In genomic region chr9:133406480-133407307, GRCh38 we compare ENCODE assay signal across 9 cellular contexts. TPM values are rescaled to one million over a fixed set of nuclear protein-coding genes. Genes with fewer than 3 reads are reported as not detected.
A peak's percentile ranks its signal among the peaks of the same experiment; 100 is the strongest.
DNase-seq lines count a peak whose midpoint lies in the region; ATAC-seq, FAIRE-seq and TF ChIP-seq lines count a peak whose summit lies in the region.
"Had no signal": no experiment of that assay in that cellular context is flagged by ENCODE, and none has a peak within 500 bp of the region (broad histone marks: within the 10 kb centered on the region; RNA-seq: fewer than 3 reads in every experiment).

No MANE protein-coding gene starts in this region.

- BruUV-seq in HepG2 (replicated peaks; lab: Mats Ljungman, UMichigan) = TSS peak; percentile 11

- DNase-seq in DMS53 treated with DMSO at 0.1 percent for 48 hours (lab: John Stamatoyannopoulos, UW; ENCODE audit: unreplicated experiment) (peak; percentile 77), NCI-H510A treated with DMSO at 0.1 percent for 48 hours (lab: John Stamatoyannopoulos, UW) (peak; percentile 81), cerebellar cortex (ENCODE audit: low spot score) (peak; percentile 72), HepG2 (ENCODE audit: low spot score) (peak; percentile 52)
- peak; percentile 92 for DNase-seq in activated CD4-positive, alpha-beta T cell treated with anti-CD3 and anti-CD28 coated beads, Interleukin-2, amount 10 ng/mL, durations not matched to agents 24 days and 14 days
- DNase-seq in stimulated activated CD4-positive, alpha-beta T cell treated with anti-CD3 and anti-CD28 coated beads, Interleukin-4, amount 100 ng/mL, for 4 hours = peak; percentile 77 to 79

- no peak overlapping the region for H2AFZ ChIP-seq in HepG2 (ENCODE audit: low read length)

- no peak overlapping the region for H3K27ac ChIP-seq in HepG2 (ENCODE audit: extremely low read length, insufficient read depth, low read length)

- no peak overlapping the region for H3K4me3 ChIP-seq in HepG2 (replicated peaks in 1 of 3; ENCODE audit: insufficient read depth in 1 of 3, low read depth in 2 of 3, low read length in 3 of 3)

- no peak overlapping the region for H3K4me3 Mint-ChIP-seq in activated CD4-positive, alpha-beta T cell treated with anti-CD3 and anti-CD28 coated beads, Interleukin-2, amount 10 ng/mL, durations not matched to agents 24 days and 14 days
- H3K4me3 Mint-ChIP-seq: dendritic cell treated with granulocyte-macrophage colony-stimulating factor and Interleukin-4, amounts not matched to agents 40 ng/mL and 50 ng/mL, for 4 days had no signal

- H3K27ac Mint-ChIP-seq in activated CD4-positive, alpha-beta T cell treated with anti-CD3 and anti-CD28 coated beads, Interleukin-2, amount 10 ng/mL, durations not matched to agents 24 days and 14 days = peak overlapping the region; percentile 68
- H3K27ac Mint-ChIP-seq: dendritic cell treated with granulocyte-macrophage colony-stimulating factor and Interleukin-4, amounts not matched to agents 40 ng/mL and 50 ng/mL, for 4 days had no signal

- 52% methylated on average over 11 of the region's 24 CpGs for WGBS in HepG2 (ENCODE audit: low lambda C conversion rate)

- TF ChIP-seq POLR2A in HepG2 (IDR thresholded peaks at IDR 0.05; ENCODE audit: insufficient read depth in 1 of 2, low read depth in 2 of 2, low read length in 2 of 2) = 0 out of 4 replicates have a peak, but pooled peaks of 1 of the 2 experiments have one; percentile 4

- 0 out of 2 replicates have a peak, but pooled peaks cover 4% of the 10 kb centered on the region for H4K20me1 ChIP-seq in HepG2 (ENCODE audit: insufficient read depth, low read length)

- H3K9me3 ChIP-seq in HepG2 (ENCODE audit: low read length) = no peaks in the 10 kb centered on the region

- peak; percentile 51 for ATAC-seq in HG02870 (IDR thresholded peaks at IDR 0.05; ENCODE audit: unreplicated experiment)
- ATAC-seq in HepG2 = peak; percentile 87
- no peak for ATAC-seq in HG02798 (IDR thresholded peaks at IDR 0.05; ENCODE audit: poor library complexity, unreplicated experiment)

- TF ChIP-seq EP300 in HepG2 (IDR thresholded peaks at IDR 0.05; ENCODE audit: low read depth in 2 of 2, low read length in 2 of 2) = no peak
- TF ChIP-seq EP300 in HepG2 (CRISPR knock-in tag; IDR thresholded peaks at IDR 0.05; ENCODE audit: borderline replicate concordance) = no peak

- peak; percentile 76 for FAIRE-seq in HepG2 (lab: Jason Lieb, UNC)

- no peaks in the 10 kb centered on the region for H3K9me3 Mint-ChIP-seq in activated CD4-positive, alpha-beta T cell treated with anti-CD3 and anti-CD28 coated beads, Interleukin-2, amount 10 ng/mL, durations not matched to agents 24 days and 14 days
- H3K9me3 Mint-ChIP-seq: dendritic cell treated with granulocyte-macrophage colony-stimulating factor and Interleukin-4, amounts not matched to agents 40 ng/mL and 50 ng/mL, for 4 days had no signal

- TF ChIP-seq RAD21 in HepG2 (CRISPR knock-in tag; IDR thresholded peaks at IDR 0.05) = peak; percentile 91

- H3K27me3 Mint-ChIP-seq in activated CD4-positive, alpha-beta T cell treated with anti-CD3 and anti-CD28 coated beads, Interleukin-2, amount 10 ng/mL, durations not matched to agents 24 days and 14 days = no peaks in the 10 kb centered on the region
- H3K27me3 Mint-ChIP-seq: dendritic cell treated with granulocyte-macrophage colony-stimulating factor and Interleukin-4, amounts not matched to agents 40 ng/mL and 50 ng/mL, for 4 days had no signal

- peaks cover 28 to 53% of the 10 kb centered on the region in 2 experiments; a peak in 4 of 5 replicates for H3K36me3 ChIP-seq in HepG2 (replicated peaks in 1 of 2; ENCODE audit: control insufficient read depth in 1 of 2, insufficient read depth in 2 of 2, low read length in 2 of 2)

- H3K4me1 Mint-ChIP-seq in activated CD4-positive, alpha-beta T cell treated with anti-CD3 and anti-CD28 coated beads, Interleukin-2, amount 10 ng/mL, durations not matched to agents 24 days and 14 days = peaks cover 12% of the 10 kb centered on the region

- H3K9ac ChIP-seq in HepG2 (ENCODE audit: insufficient read depth, low read depth, low read length) = no peak overlapping the region

- H3K79me2 ChIP-seq in HepG2 (ENCODE audit: insufficient read depth, low read length) = no peaks in the 10 kb centered on the region

- H3K36me3 Mint-ChIP-seq in activated CD4-positive, alpha-beta T cell treated with anti-CD3 and anti-CD28 coated beads, Interleukin-2, amount 10 ng/mL, durations not matched to agents 24 days and 14 days (ENCODE audit: low read depth) = peaks cover 47% of the 10 kb centered on the region

- POLR2A ChIA-PET in HepG2 (lab: Yijun Ruan, JAX) = no interaction called here

- in situ Hi-C loops in HepG2 (cut with HindIII; ENCODE audit: extremely low pct_ligation_motif_present, low pct_unique_long_range_greater_than_20kb) = loop anchor here (5.0 kb wide), 2 partner anchors 49 to 81 kb away; partner anchors contain the start of genes SURF1 and SURF2

- H3K27me3 ChIP-seq in HepG2 (ENCODE audit: control insufficient read depth in 1 of 2, insufficient read depth in 2 of 2, low read length in 2 of 2) = no peaks in the 10 kb centered on the region

- H3K4me2 ChIP-seq in HepG2 (ENCODE audit: low read depth, low read length) = no peak overlapping the region

- TF ChIP-seq CTCF in HepG2 (CRISPR knock-in tag; IDR thresholded peaks at IDR 0.05) = peak; percentile 96

- CTCF ChIA-PET in HepG2 (lab: Yijun Ruan, JAX; ENCODE audit: low intra/inter-chr PET ratio, low total read pairs) = interaction anchor here (0.6 to 1.9 kb wide), 5 partner anchors 15 to 82 kb away, joined by 3 to 39 read pairs (median 4); partner anchors contain the start of gene ADAMTS13

- intact Hi-C loops in activated CD4-positive, alpha-beta T cell treated with anti-CD3 and anti-CD28 coated beads, Interleukin-2, amount 10 ng/mL, durations not matched to agents 24 days and 14 days (cut with micrococcal nuclease) = loop anchor here (1.0 kb wide), 1 partner anchor 80 kb away; no protein-coding TSS in a partner anchor
- intact Hi-C loops in HepG2 (cut with micrococcal nuclease; ENCODE audit: unreplicated experiment) = loop anchor here (1.0 to 2.0 kb wide), 2 partner anchors 18 to 80 kb away; no protein-coding TSS in a partner anchor

- H3K4me1 ChIP-seq in HepG2 (ENCODE audit: insufficient read depth, low read length) = peaks cover 8% of the 10 kb centered on the region

RNA-seq across cellular contexts. Expression of gene REXO4, which starts 11.1 kb away (rescaled TPM):
- 39.9 and 42.3 TPM in 2 replicates for total RNA-seq in activated CD4-positive, alpha-beta T cell treated with anti-CD3 and anti-CD28 coated beads, Interleukin-2, amount 10 ng/mL, durations not matched to agents 24 days and 14 days
- 30.4 and 32.9 TPM in 2 replicates for total RNA-seq in HepG2 (2016; rRNA removed; fragmentation: Illumina TruSeq; extraction: Trizol)
- 13.1 and 13.7 TPM in 2 replicates for total RNA-seq in HepG2 (2016; cell fraction: cytosol; rRNA removed; fragmentation: Illumina TruSeq; extraction: Trizol; ENCODE audit: low read depth)
- total RNA-seq in HepG2 (2016; cell fraction: insoluble cytoplasmic fraction; rRNA removed; fragmentation: Illumina TruSeq; extraction: Trizol) = 30.5 and 30.8 TPM in 2 replicates
- total RNA-seq in HepG2 (2016; cell fraction: membrane; rRNA removed; fragmentation: Illumina TruSeq; extraction: Trizol) = 26.1 and 26.5 TPM in 2 replicates
- 13.7 and 15.5 TPM in 2 replicates for total RNA-seq in HepG2 (2016; cell fraction: nucleus; rRNA removed; fragmentation: Illumina TruSeq; extraction: Trizol)
- polyA plus RNA-seq in HepG2 (2011; rRNA removed) = 18.5 and 20.2 TPM in 2 replicates
- 20.6 and 24.2 TPM in 2 replicates for polyA plus RNA-seq in HepG2 (2011; cell fraction: cytosol; rRNA removed)
- polyA plus RNA-seq in HepG2 (2011; cell fraction: nucleus; rRNA removed) = 13.1 and 13.9 TPM in 2 replicates
- polyA plus RNA-seq in HepG2 (2012) = 18.4 and 20.8 TPM in 2 replicates
- polyA plus RNA-seq in HepG2 (2016; cell fraction: cytosol; fragmentation: Illumina TruSeq; extraction: Trizol; ENCODE audit: low read depth) = 13.2 and 14.9 TPM in 2 replicates
- 40.1 and 41.2 TPM in 2 replicates for polyA plus RNA-seq in HepG2 (2016; cell fraction: insoluble cytoplasmic fraction; fragmentation: Illumina TruSeq; extraction: Trizol; ENCODE audit: low read depth)
- 23.2 and 24.3 TPM in 2 replicates for polyA plus RNA-seq in HepG2 (2016; cell fraction: membrane; fragmentation: Illumina TruSeq; extraction: Trizol; ENCODE audit: low read depth)
- 25.0 and 27.5 TPM in 2 replicates for polyA plus RNA-seq in HepG2 (2016; cell fraction: nucleus; fragmentation: Illumina TruSeq; extraction: Trizol; ENCODE audit: insufficient read depth, low read depth)
- 29.1 and 46.3 TPM in 2 replicates for polyA minus RNA-seq in HepG2 (2011; rRNA and poly(A)+ RNA removed; ENCODE audit: low replicate concordance)
- 14.4 and 15.3 TPM in 2 replicates for polyA minus RNA-seq in HepG2 (2011; cell fraction: cytosol; rRNA and poly(A)+ RNA removed)
- polyA minus RNA-seq in HepG2 (2011; cell fraction: nucleus; rRNA and poly(A)+ RNA removed) = 16.2 TPM in 2 replicates

RNA-seq across cellular contexts. Expression of gene ADAMTS13, which starts 15.5 kb away (rescaled TPM):
- total RNA-seq in activated CD4-positive, alpha-beta T cell treated with anti-CD3 and anti-CD28 coated beads, Interleukin-2, amount 10 ng/mL, durations not matched to agents 24 days and 14 days = 1.3 and 1.5 TPM in 2 replicates
- 0.69 and 0.91 TPM in 2 replicates for total RNA-seq in HepG2 (2016; rRNA removed; fragmentation: Illumina TruSeq; extraction: Trizol)
- 0.26 and 0.30 TPM in 2 replicates for total RNA-seq in HepG2 (2016; cell fraction: cytosol; rRNA removed; fragmentation: Illumina TruSeq; extraction: Trizol; ENCODE audit: low read depth)
- 0.22 and 0.91 TPM in 2 replicates for total RNA-seq in HepG2 (2016; cell fraction: insoluble cytoplasmic fraction; rRNA removed; fragmentation: Illumina TruSeq; extraction: Trizol)
- total RNA-seq in HepG2 (2016; cell fraction: membrane; rRNA removed; fragmentation: Illumina TruSeq; extraction: Trizol) = 0.21 and 0.37 TPM in 2 replicates
- total RNA-seq in HepG2 (2016; cell fraction: nucleus; rRNA removed; fragmentation: Illumina TruSeq; extraction: Trizol) = 0.78 and 1.4 TPM in 2 replicates
- 4.5 and 5.0 TPM in 2 replicates for polyA plus RNA-seq in HepG2 (2011; rRNA removed)
- polyA plus RNA-seq in HepG2 (2011; cell fraction: cytosol; rRNA removed) = 1.2 and 2.2 TPM in 2 replicates
- polyA plus RNA-seq in HepG2 (2011; cell fraction: nucleus; rRNA removed) = 35.9 and 63.7 TPM in 2 replicates
- polyA plus RNA-seq in HepG2 (2012) = 1.4 and 2.0 TPM in 2 replicates
- polyA plus RNA-seq in HepG2 (2016; cell fraction: cytosol; fragmentation: Illumina TruSeq; extraction: Trizol; ENCODE audit: low read depth) = 0.12 and 0.16 TPM in 2 replicates
- polyA plus RNA-seq in HepG2 (2016; cell fraction: insoluble cytoplasmic fraction; fragmentation: Illumina TruSeq; extraction: Trizol; ENCODE audit: low read depth) = 0.48 and 0.73 TPM in 2 replicates
- polyA plus RNA-seq in HepG2 (2016; cell fraction: membrane; fragmentation: Illumina TruSeq; extraction: Trizol; ENCODE audit: low read depth) = 0.14 and 0.23 TPM in 2 replicates
- 4.6 TPM in 2 replicates for polyA plus RNA-seq in HepG2 (2016; cell fraction: nucleus; fragmentation: Illumina TruSeq; extraction: Trizol; ENCODE audit: insufficient read depth, low read depth)
- polyA minus RNA-seq in HepG2 (2011; rRNA and poly(A)+ RNA removed; ENCODE audit: low replicate concordance) = 0.75 and 1.4 TPM in 2 replicates
- polyA minus RNA-seq in HepG2 (2011; cell fraction: cytosol; rRNA and poly(A)+ RNA removed) = 0.30 and 0.62 TPM in 2 replicates
- polyA minus RNA-seq in HepG2 (2011; cell fraction: nucleus; rRNA and poly(A)+ RNA removed) = 2.4 and 3.1 TPM in 2 replicates

RNA-seq across cellular contexts. Expression of gene STKLD1, which starts 30.5 kb away (rescaled TPM):
- total RNA-seq in activated CD4-positive, alpha-beta T cell treated with anti-CD3 and anti-CD28 coated beads, Interleukin-2, amount 10 ng/mL, durations not matched to agents 24 days and 14 days = 0.16 and 0.33 TPM in 2 replicates
- total RNA-seq in HepG2 (2016; rRNA removed; fragmentation: Illumina TruSeq; extraction: Trizol) = 1.1 and 2.2 TPM in 2 replicates
- 3.2 and 4.6 TPM in 2 replicates for total RNA-seq in HepG2 (2016; cell fraction: cytosol; rRNA removed; fragmentation: Illumina TruSeq; extraction: Trizol; ENCODE audit: low read depth)
- total RNA-seq in HepG2 (2016; cell fraction: insoluble cytoplasmic fraction; rRNA removed; fragmentation: Illumina TruSeq; extraction: Trizol) = 1.6 TPM in 2 replicates
- total RNA-seq in HepG2 (2016; cell fraction: membrane; rRNA removed; fragmentation: Illumina TruSeq; extraction: Trizol) = 3.7 and 4.8 TPM in 2 replicates
- 0.53 and 0.75 TPM in 2 replicates for total RNA-seq in HepG2 (2016; cell fraction: nucleus; rRNA removed; fragmentation: Illumina TruSeq; extraction: Trizol)
- 1.5 and 3.8 TPM in 2 replicates for polyA plus RNA-seq in HepG2 (2011; rRNA removed)
- polyA plus RNA-seq in HepG2 (2011; cell fraction: cytosol; rRNA removed) = 2.0 and 2.7 TPM in 2 replicates
- 0.87 and 3.7 TPM in 2 replicates for polyA plus RNA-seq in HepG2 (2011; cell fraction: nucleus; rRNA removed)
- 3.1 and 4.8 TPM in 2 replicates for polyA plus RNA-seq in HepG2 (2012)
- 4.2 and 4.8 TPM in 2 replicates for polyA plus RNA-seq in HepG2 (2016; cell fraction: cytosol; fragmentation: Illumina TruSeq; extraction: Trizol; ENCODE audit: low read depth)
- polyA plus RNA-seq in HepG2 (2016; cell fraction: insoluble cytoplasmic fraction; fragmentation: Illumina TruSeq; extraction: Trizol; ENCODE audit: low read depth) = 1.5 and 2.2 TPM in 2 replicates
- 3.8 and 5.3 TPM in 2 replicates for polyA plus RNA-seq in HepG2 (2016; cell fraction: membrane; fragmentation: Illumina TruSeq; extraction: Trizol; ENCODE audit: low read depth)
- 1.2 and 2.1 TPM in 2 replicates for polyA plus RNA-seq in HepG2 (2016; cell fraction: nucleus; fragmentation: Illumina TruSeq; extraction: Trizol; ENCODE audit: insufficient read depth, low read depth)
- 0.56 and 1.5 TPM in 2 replicates for polyA minus RNA-seq in HepG2 (2011; rRNA and poly(A)+ RNA removed; ENCODE audit: low replicate concordance)
- polyA minus RNA-seq in HepG2 (2011; cell fraction: cytosol; rRNA and poly(A)+ RNA removed) = 0.59 TPM in 1 of 2 replicates, not detected in the other
- 0.77 and 1.1 TPM in 2 replicates for polyA minus RNA-seq in HepG2 (2011; cell fraction: nucleus; rRNA and poly(A)+ RNA removed)

RNA-seq across cellular contexts. Expression of gene SURF4, which starts 30.8 kb away (rescaled TPM):
- 235 and 240 TPM in 2 replicates for total RNA-seq in activated CD4-positive, alpha-beta T cell treated with anti-CD3 and anti-CD28 coated beads, Interleukin-2, amount 10 ng/mL, durations not matched to agents 24 days and 14 days
- total RNA-seq in HepG2 (2016; rRNA removed; fragmentation: Illumina TruSeq; extraction: Trizol) = 135 and 265 TPM in 2 replicates
- 32.2 and 32.9 TPM in 2 replicates for total RNA-seq in HepG2 (2016; cell fraction: cytosol; rRNA removed; fragmentation: Illumina TruSeq; extraction: Trizol; ENCODE audit: low read depth)
- 115 and 269 TPM in 2 replicates for total RNA-seq in HepG2 (2016; cell fraction: insoluble cytoplasmic fraction; rRNA removed; fragmentation: Illumina TruSeq; extraction: Trizol)
- total RNA-seq in HepG2 (2016; cell fraction: membrane; rRNA removed; fragmentation: Illumina TruSeq; extraction: Trizol) = 110 and 114 TPM in 2 replicates
- 228 and 275 TPM in 2 replicates for total RNA-seq in HepG2 (2016; cell fraction: nucleus; rRNA removed; fragmentation: Illumina TruSeq; extraction: Trizol)
- 220 and 224 TPM in 2 replicates for polyA plus RNA-seq in HepG2 (2011; rRNA removed)
- polyA plus RNA-seq in HepG2 (2011; cell fraction: cytosol; rRNA removed) = 264 and 277 TPM in 2 replicates
- 180 and 191 TPM in 2 replicates for polyA plus RNA-seq in HepG2 (2011; cell fraction: nucleus; rRNA removed)
- 188 and 224 TPM in 2 replicates for polyA plus RNA-seq in HepG2 (2012)
- polyA plus RNA-seq in HepG2 (2016; cell fraction: cytosol; fragmentation: Illumina TruSeq; extraction: Trizol; ENCODE audit: low read depth) = 32.1 and 37.0 TPM in 2 replicates
- polyA plus RNA-seq in HepG2 (2016; cell fraction: insoluble cytoplasmic fraction; fragmentation: Illumina TruSeq; extraction: Trizol; ENCODE audit: low read depth) = 124 and 145 TPM in 2 replicates
- 76.2 and 78.0 TPM in 2 replicates for polyA plus RNA-seq in HepG2 (2016; cell fraction: membrane; fragmentation: Illumina TruSeq; extraction: Trizol; ENCODE audit: low read depth)
- 397 and 400 TPM in 2 replicates for polyA plus RNA-seq in HepG2 (2016; cell fraction: nucleus; fragmentation: Illumina TruSeq; extraction: Trizol; ENCODE audit: insufficient read depth, low read depth)
- 375 and 710 TPM in 2 replicates for polyA minus RNA-seq in HepG2 (2011; rRNA and poly(A)+ RNA removed; ENCODE audit: low replicate concordance)
- 173 and 200 TPM in 2 replicates for polyA minus RNA-seq in HepG2 (2011; cell fraction: cytosol; rRNA and poly(A)+ RNA removed)
- 72.5 and 84.8 TPM in 2 replicates for polyA minus RNA-seq in HepG2 (2011; cell fraction: nucleus; rRNA and poly(A)+ RNA removed)

RNA-seq across cellular contexts. Expression of gene SURF2, which starts 50.3 kb away (rescaled TPM):
- 28.5 and 29.3 TPM in 2 replicates for total RNA-seq in activated CD4-positive, alpha-beta T cell treated with anti-CD3 and anti-CD28 coated beads, Interleukin-2, amount 10 ng/mL, durations not matched to agents 24 days and 14 days
- total RNA-seq in HepG2 (2016; rRNA removed; fragmentation: Illumina TruSeq; extraction: Trizol) = 10.3 and 13.6 TPM in 2 replicates
- 10.3 and 15.8 TPM in 2 replicates for total RNA-seq in HepG2 (2016; cell fraction: cytosol; rRNA removed; fragmentation: Illumina TruSeq; extraction: Trizol; ENCODE audit: low read depth)
- total RNA-seq in HepG2 (2016; cell fraction: insoluble cytoplasmic fraction; rRNA removed; fragmentation: Illumina TruSeq; extraction: Trizol) = 12.0 and 12.6 TPM in 2 replicates
- 10.0 and 13.9 TPM in 2 replicates for total RNA-seq in HepG2 (2016; cell fraction: membrane; rRNA removed; fragmentation: Illumina TruSeq; extraction: Trizol)
- 4.1 and 4.4 TPM in 2 replicates for total RNA-seq in HepG2 (2016; cell fraction: nucleus; rRNA removed; fragmentation: Illumina TruSeq; extraction: Trizol)
- 6.1 and 6.3 TPM in 2 replicates for polyA plus RNA-seq in HepG2 (2011; rRNA removed)
- 6.8 and 9.7 TPM in 2 replicates for polyA plus RNA-seq in HepG2 (2011; cell fraction: cytosol; rRNA removed)
- 6.6 and 8.7 TPM in 2 replicates for polyA plus RNA-seq in HepG2 (2011; cell fraction: nucleus; rRNA removed)
- polyA plus RNA-seq in HepG2 (2012) = 6.8 and 8.6 TPM in 2 replicates
- 14.4 and 20.2 TPM in 2 replicates for polyA plus RNA-seq in HepG2 (2016; cell fraction: cytosol; fragmentation: Illumina TruSeq; extraction: Trizol; ENCODE audit: low read depth)
- 19.8 and 21.6 TPM in 2 replicates for polyA plus RNA-seq in HepG2 (2016; cell fraction: insoluble cytoplasmic fraction; fragmentation: Illumina TruSeq; extraction: Trizol; ENCODE audit: low read depth)
- polyA plus RNA-seq in HepG2 (2016; cell fraction: membrane; fragmentation: Illumina TruSeq; extraction: Trizol; ENCODE audit: low read depth) = 12.6 and 15.8 TPM in 2 replicates
- polyA plus RNA-seq in HepG2 (2016; cell fraction: nucleus; fragmentation: Illumina TruSeq; extraction: Trizol; ENCODE audit: insufficient read depth, low read depth) = 11.3 and 11.9 TPM in 2 replicates
- 3.5 and 24.4 TPM in 2 replicates for polyA minus RNA-seq in HepG2 (2011; rRNA and poly(A)+ RNA removed; ENCODE audit: low replicate concordance)
- polyA minus RNA-seq in HepG2 (2011; cell fraction: cytosol; rRNA and poly(A)+ RNA removed) = 2.3 and 5.0 TPM in 2 replicates
- 1.6 and 2.3 TPM in 2 replicates for polyA minus RNA-seq in HepG2 (2011; cell fraction: nucleus; rRNA and poly(A)+ RNA removed)
